ENCODE assay signal across 8 cellular contexts in the genomic region with DNA sequence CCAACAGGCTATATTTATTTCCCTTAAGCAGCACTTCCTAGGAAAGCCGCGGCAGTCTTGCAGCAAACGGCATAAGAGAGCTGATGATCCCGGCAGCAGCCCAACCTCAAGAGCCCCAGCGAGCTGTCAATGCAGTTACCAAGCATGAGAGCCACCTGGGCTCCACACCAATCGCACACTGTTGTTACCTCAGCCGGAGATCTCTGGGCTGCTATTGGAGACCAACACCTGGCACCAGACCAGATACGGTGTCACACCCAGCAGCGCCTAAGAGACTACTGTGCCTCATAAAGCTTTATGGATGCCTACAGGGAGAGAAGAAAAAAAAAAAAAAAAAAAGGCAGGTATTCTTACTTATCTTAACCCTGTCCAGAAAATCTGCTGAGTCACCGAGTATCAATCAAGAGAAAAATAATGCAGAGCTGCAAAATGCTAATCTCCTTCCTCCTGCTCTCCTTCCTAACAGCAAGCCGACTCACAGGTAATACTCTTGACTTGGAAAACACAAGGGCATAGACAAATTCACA. TPM values are rescaled to one million over a fixed set of nuclear protein-coding genes. Genes with fewer than 3 reads are reported as not detected.
DNase-seq lines count a peak whose midpoint lies in the region; ATAC-seq and TF ChIP-seq lines count a peak whose summit lies in the region.

No MANE protein-coding gene starts in this region.

- peaks cover 4 to 22% (median 14%) of the 10 kb centered on the region in 5 donors for H3K36me3 Mint-ChIP-seq in naive thymus-derived CD4-positive, alpha-beta T cell

- H4K20me1 ChIP-seq in Loucy (ENCODE audit: insufficient read depth, low read length, poor library complexity, severe bottlenecking), result no peaks in the 10 kb centered on the region

- POLR2A ChIA-PET in naive thymus-derived CD4-positive, alpha-beta T cell (lab: Charles Lee), result no interaction called here

- H3K27me3 ChIP-seq in Loucy (ENCODE audit: insufficient read depth, low read length, poor library complexity, severe bottlenecking), result no peaks in the 10 kb centered on the region
- H3K27me3 ChIP-seq in naive thymus-derived CD4-positive, alpha-beta T cell (ENCODE audit: control insufficient read depth in 2 of 2, insufficient read depth in 2 of 2, low read length in 2 of 2), result no peaks in the 10 kb centered on the region

- peaks cover 10 to 12% (median 11%) of the 10 kb centered on the region in 7 donors for H3K4me1 Mint-ChIP-seq in naive thymus-derived CD4-positive, alpha-beta T cell

- intact Hi-C loops in naive thymus-derived CD4-positive, alpha-beta T cell (cut with micrococcal nuclease), result no loop called here

- no peaks in the 10 kb centered on the region for H3K79me2 ChIP-seq in Loucy (ENCODE audit: insufficient read depth, low read length)

- CTCF ChIA-PET in naive thymus-derived CD4-positive, alpha-beta T cell (lab: Charles Lee), result no interaction called here

- TF ChIP-seq CTCF in Loucy (conservative IDR thresholded peaks at IDR 0.05; ENCODE audit: low read length) (no peak), epithelial cell of proximal tubule (conservative IDR thresholded peaks at IDR 0.05; ENCODE audit: low read depth, low read length) (no peak)

- H3K9ac ChIP-seq in Loucy (ENCODE audit: low read depth, low read length, poor library complexity, severe bottlenecking), result no peak overlapping the region

- no peaks in the 10 kb centered on the region for H3F3A ChIP-seq in Loucy (ENCODE audit: low read depth)

- H3K27ac Mint-ChIP-seq in naive thymus-derived CD4-positive, alpha-beta T cell, result peak overlapping the region in 1 of 9 donors; percentile 48

- peak overlapping the region in 2 of 10 donors; percentile 28 to 48 for H3K4me3 Mint-ChIP-seq in naive thymus-derived CD4-positive, alpha-beta T cell

- no peaks in the 10 kb centered on the region for H3K9me3 ChIP-seq in Loucy (ENCODE audit: insufficient read depth, low read depth, low read length)
- no peaks in the 10 kb centered on the region for H3K9me3 ChIP-seq in naive thymus-derived CD4-positive, alpha-beta T cell (ENCODE audit: control insufficient read depth in 2 of 3, low read length in 3 of 3)

- no peak overlapping the region for H2AFZ ChIP-seq in Loucy (ENCODE audit: low read length)

- H3K9me2 ChIP-seq in Loucy (replicated peaks; ENCODE audit: low read depth, low read length), result no peaks in the 10 kb centered on the region

- no peaks in the 10 kb centered on the region for H3K36me3 ChIP-seq in Loucy (ENCODE audit: insufficient read depth, low read length)
- H3K36me3 ChIP-seq in naive thymus-derived CD4-positive, alpha-beta T cell (ENCODE audit: control insufficient read depth in 2 of 3, insufficient read depth in 3 of 3, low read length in 3 of 3), result peaks cover 0 to 2% (median 0%) of the 10 kb centered on the region in 3 experiments

- H3K4me3 ChIP-seq in Loucy (ENCODE audit: low read length, poor library complexity, severe bottlenecking) (peak overlapping the region; percentile 9), epithelial cell of proximal tubule (ENCODE audit: low read depth, low read length) (peak overlapping the region; percentile 12)
- H3K4me3 ChIP-seq in naive thymus-derived CD4-positive, alpha-beta T cell (ENCODE audit: low read length), result no peak overlapping the region

- H3K9me3 Mint-ChIP-seq in naive thymus-derived CD4-positive, alpha-beta T cell, result no peaks in the 10 kb centered on the region

- peak; percentile 51 for DNase-seq in Daoy (ENCODE audit: low read depth)
- peak; percentile 90 for DNase-seq in RPMI8226
- peak; percentile 36 for DNase-seq in epithelial cell of proximal tubule (ENCODE audit: low read depth)
- DNase-seq in naive thymus-derived CD4-positive, alpha-beta T cell, result peak in 5 of 9 donors; percentile 18 to 52 (median 44)
- DNase-seq in T1000 (lab: John Stamatoyannopoulos, UW), result no peak
- DNase-seq in retina, result no peak

- ATAC-seq in GM21619 (IDR thresholded peaks at IDR 0.05; ENCODE audit: unreplicated experiment), result peak; percentile 81
- peak; percentile 58 for ATAC-seq in naive thymus-derived CD4-positive, alpha-beta T cell

- H3K4me2 ChIP-seq in Loucy (ENCODE audit: low read depth, low read length, poor library complexity, severe bottlenecking), result peak overlapping the region; percentile 55

- H3K4me1 ChIP-seq in Loucy (ENCODE audit: insufficient read depth, low read length, poor library complexity, severe bottlenecking), result peaks cover 11% of the 10 kb centered on the region
- H3K4me1 ChIP-seq in naive thymus-derived CD4-positive, alpha-beta T cell (ENCODE audit: control insufficient read depth in 2 of 2, insufficient read depth in 2 of 2, low read length in 2 of 2), result no peaks in the 10 kb centered on the region

- no peaks in the 10 kb centered on the region for H3K27me3 Mint-ChIP-seq in naive thymus-derived CD4-positive, alpha-beta T cell

- H3K27ac ChIP-seq in naive thymus-derived CD4-positive, alpha-beta T cell (ENCODE audit: low read depth, low read length), result no peak overlapping the region

RNA-seq across cellular contexts. Expression of gene ABCC5, which starts 11.6 kb away (rescaled TPM):
- total RNA-seq in Daoy (2014; rRNA removed; shearing (Covaris generic)), result 10.0 and 28.5 TPM in 2 replicates
- 7.3 and 15.2 TPM in 2 replicates for total RNA-seq in epithelial cell of proximal tubule
- total RNA-seq in naive thymus-derived CD4-positive, alpha-beta T cell, result 10 to 100 TPM; 15.6 to 50.4 (median 25.5) TPM
- polyA plus RNA-seq in naive thymus-derived CD4-positive, alpha-beta T cell, result 10 to 100 TPM in 1 of 2 donors, 1 to 10 TPM in 1; 8.6 to 11.4 TPM

RNA-seq across cellular contexts. Expression of gene HTR3D, which starts 25.5 kb away (rescaled TPM):
- total RNA-seq in Daoy (2014; rRNA removed; shearing (Covaris generic)), result not detected in 2 replicates
- not detected in 2 replicates for total RNA-seq in epithelial cell of proximal tubule
- not detected for total RNA-seq in naive thymus-derived CD4-positive, alpha-beta T cell
- polyA plus RNA-seq in naive thymus-derived CD4-positive, alpha-beta T cell, result not detected

RNA-seq across cellular contexts. Expression of gene HTR3C, which starts 46.8 kb away (rescaled TPM):
- total RNA-seq in Daoy (2014; rRNA removed; shearing (Covaris generic)), result not detected in 2 replicates
- not detected in 2 replicates for total RNA-seq in epithelial cell of proximal tubule
- not detected for total RNA-seq in naive thymus-derived CD4-positive, alpha-beta T cell
- polyA plus RNA-seq in naive thymus-derived CD4-positive, alpha-beta T cell, result not detected

Comparison
In these comparisons a context has a peak if more than half of its experiments do, and no peak if none do; other contexts are left out.
1. DNase-seq: peak in Daoy (single experiment), RPMI8226 (single experiment), epithelial cell of proximal tubule (single experiment) and naive thymus-derived CD4-positive, alpha-beta T cell (5 of 9); none in T1000 (single experiment) and retina (single experiment).